In the genomic region with DNA sequence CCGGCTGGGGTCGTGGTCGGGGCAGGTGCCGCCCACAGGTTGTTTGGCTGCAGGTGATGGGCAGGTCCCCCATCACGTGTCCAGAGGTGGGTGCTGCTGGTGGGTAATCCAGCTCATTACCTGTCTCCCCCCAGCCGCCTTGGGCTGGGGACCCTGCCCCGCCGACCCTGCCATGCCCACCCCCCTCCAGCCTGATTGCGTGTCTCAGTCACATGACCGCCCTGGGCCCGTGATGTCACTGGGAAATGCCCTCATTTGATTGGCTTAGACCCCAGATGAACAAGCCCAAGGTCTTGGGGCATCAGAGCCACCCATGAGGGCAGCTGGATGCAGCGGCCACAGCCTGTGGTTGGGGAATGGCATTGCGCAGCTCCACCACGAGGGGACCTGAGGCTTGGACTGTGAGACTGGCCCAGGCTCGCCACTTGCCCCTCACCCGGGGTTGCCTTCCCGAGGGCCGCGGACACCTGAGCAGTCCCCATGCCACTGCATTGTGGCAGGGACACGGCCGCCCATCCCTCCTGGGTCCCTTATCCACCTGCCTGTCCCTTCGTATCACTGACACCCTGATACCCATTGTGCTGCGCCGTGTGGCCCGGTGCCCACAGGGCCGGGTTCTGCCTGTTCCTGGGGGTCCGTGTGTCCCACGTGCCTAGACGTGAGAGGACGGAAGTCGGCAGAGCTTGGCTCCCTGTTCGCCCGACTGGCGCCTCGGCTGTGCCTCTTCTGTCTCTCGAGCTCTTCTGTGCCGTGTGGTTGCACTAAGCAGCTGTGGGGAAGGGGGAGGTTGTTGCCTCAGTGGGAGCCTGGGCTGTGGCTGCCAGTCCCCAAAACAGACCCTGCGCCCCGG, we compare ENCODE assay signal across 12 cellular contexts.
DNase-seq lines count a peak whose midpoint lies in the region; ATAC-seq, FAIRE-seq and TF ChIP-seq lines count a peak whose summit lies in the region.
"Had no signal": no experiment of that assay in that cellular context is flagged by ENCODE, and none has a peak within 500 bp of the region (broad histone marks: within the 10 kb centered on the region; RNA-seq: fewer than 3 reads in every experiment).

No MANE protein-coding gene starts in this region.

- H3K36me3 Mint-ChIP-seq in CD14-positive monocyte, result no peaks in the 10 kb centered on the region
- no peaks in the 10 kb centered on the region for H3K36me3 Mint-ChIP-seq in naive thymus-derived CD8-positive, alpha-beta T cell

- no peak for TF ChIP-seq POLR2A in GM12878 (IDR thresholded peaks at IDR 0.05; ENCODE audit: low read depth, low read length)

- H3K36me3 ChIP-seq in GM12878 (ENCODE audit: control insufficient read depth in 2 of 2, insufficient read depth in 2 of 2, low read length in 1 of 2), result no peaks in the 10 kb centered on the region

- 0 out of 2 replicates have a peak overlapping the region, but pooled peaks have one; percentile 12 for H2AFZ ChIP-seq in GM12878 (ENCODE audit: control insufficient read depth, low read depth, low read length)

- DNase-seq in CD14-positive monocyte (ENCODE audit: low spot score) (peak; percentile 42), GM12878 (ENCODE audit: low read depth, low spot score) (no peak), NCI-H2196 treated with DMSO at 0.1 percent for 48 hours (lab: John Stamatoyannopoulos, UW; ENCODE audit: unreplicated experiment) (no peak), NCI-H2196 (lab: John Stamatoyannopoulos, UW; ENCODE audit: unreplicated experiment) (no peak)
- peak in 2 of 10 donors; percentile 37 to 65 for DNase-seq in naive thymus-derived CD8-positive, alpha-beta T cell
- DNase-seq: cortex of kidney, mammary epithelial cell, NCI-H510A had no signal

- H3K79me2 ChIP-seq in GM12878 (ENCODE audit: control insufficient read depth, insufficient read depth, low read length), result no peaks in the 10 kb centered on the region

- no peak overlapping the region for H3K27ac ChIP-seq in GM12878 (ENCODE audit: control insufficient read depth, insufficient read depth)

- BruUV-seq in GM12878 (replicated peaks; lab: Mats Ljungman, UMichigan), result no TSS peak

- H4K20me1 ChIP-seq in GM12878 (ENCODE audit: control insufficient read depth, insufficient read depth), result no peaks in the 10 kb centered on the region

- H3K4me1 Mint-ChIP-seq in CD14-positive monocyte, result peaks cover 12% of the 10 kb centered on the region
- H3K4me1 Mint-ChIP-seq in naive thymus-derived CD8-positive, alpha-beta T cell, result peaks cover 11 to 30% (median 24%) of the 10 kb centered on the region in 4 donors

- TF ChIP-seq CTCF in CD14-positive monocyte (IDR thresholded peaks at IDR 0.05), result no peak
- no peak for TF ChIP-seq CTCF in GM12878 (IDR thresholded peaks at IDR 0.05 in 2 of 3, conservative IDR thresholded peaks at IDR 0.05 in 1 of 3; ENCODE audit: control insufficient read depth in 2 of 3, extremely low read depth in 1 of 3, insufficient read depth in 1 of 3, low read depth in 3 of 3, low read length in 3 of 3)

- FAIRE-seq in GM12878 (lab: Jason Lieb, UNC), result no peak
- FAIRE-seq: frontal cortex had no signal

- CTCF ChIA-PET in GM12878 (lab: Yijun Ruan, JAX), result interaction anchor here (1.1 kb wide), 1 partner anchor 13 kb away, joined by 4 read pairs; no protein-coding TSS in a partner anchor

- SMC1A ChIA-PET in GM12878 (lab: Charles Lee; ENCODE audit: uncharacterized antibody, unreplicated experiment), result no interaction called here

- peak overlapping the region; percentile 49 to 87 for H3K4me3 Mint-ChIP-seq in CD14-positive monocyte
- peak overlapping the region; percentile 54 to 92 (median 84) for H3K4me3 Mint-ChIP-seq in naive thymus-derived CD8-positive, alpha-beta T cell

- no peak overlapping the region for H3K4me3 ChIP-seq in GM12878

- in situ Hi-C loops in GM12878 (cut with MboI), result no loop called here

- H3K27ac Mint-ChIP-seq in CD14-positive monocyte, result peak overlapping the region in 6 of 7 donors; percentile 1 to 81 (median 70)
- H3K27ac Mint-ChIP-seq in naive thymus-derived CD8-positive, alpha-beta T cell, result peak overlapping the region; percentile 70 to 93 (median 90)

- ATAC-seq in GM12878, result no peak
- ATAC-seq in naive thymus-derived CD8-positive, alpha-beta T cell, result peak; percentile 76 to 82
- no peak for ATAC-seq in HG03095 (IDR thresholded peaks at IDR 0.05; ENCODE audit: unreplicated experiment)
- no peak for ATAC-seq in HG03460 (IDR thresholded peaks at IDR 0.05; ENCODE audit: unreplicated experiment)

- H3K4me2 ChIP-seq in GM12878 (ENCODE audit: control insufficient read depth, insufficient read depth), result peak overlapping the region; percentile 22; the same call in 1 of the 2 replicates

- H3K4me1 ChIP-seq in GM12878 (ENCODE audit: control insufficient read depth, insufficient read depth, low read length), result peaks cover 7% of the 10 kb centered on the region

- TF ChIP-seq EP300 in Ishikawa (IDR thresholded peaks at IDR 0.05; ENCODE audit: borderline replicate concordance), result no peak
- TF ChIP-seq EP300 in GM12878 (IDR thresholded peaks at IDR 0.05; ENCODE audit: borderline replicate concordance in 1 of 2, control insufficient read depth in 1 of 2, low read depth in 2 of 2, low read length in 2 of 2), result no peak

- peaks cover 0 to 7% (median 6%) of the 10 kb centered on the region in 7 donors for H3K9me3 Mint-ChIP-seq in CD14-positive monocyte
- no peaks in the 10 kb centered on the region for H3K9me3 Mint-ChIP-seq in naive thymus-derived CD8-positive, alpha-beta T cell

- WGBS in GM12878 (ENCODE audit: insufficient coverage, insufficient replicate concordance, low lambda C conversion rate, missing lambda C conversion rate), result 42% methylated on average over 37 of the region's 39 CpGs

- H3K27me3 Mint-ChIP-seq in CD14-positive monocyte (ENCODE audit: low read depth in 3 of 3), result peaks cover 10 to 17% (median 15%) of the 10 kb centered on the region in 3 donors
- H3K27me3 Mint-ChIP-seq in naive thymus-derived CD8-positive, alpha-beta T cell, result no peaks in the 10 kb centered on the region

- H3K9ac ChIP-seq in GM12878 (ENCODE audit: control insufficient read depth, insufficient read depth, low read length), result no peak overlapping the region

- TF ChIP-seq RAD21 in Ishikawa (IDR thresholded peaks at IDR 0.05; ENCODE audit: low read depth), result no peak
- TF ChIP-seq RAD21 in GM12878 (IDR thresholded peaks at IDR 0.05; ENCODE audit: insufficient read depth, low read depth, low read length), result no peak

- intact Hi-C loops in CD14-positive monocyte (cut with micrococcal nuclease) (no loop called here), GM12878 (cut with micrococcal nuclease; ENCODE audit: unreplicated experiment) (no loop called here)

- RAD21 ChIA-PET in GM12878 (lab: Charles Lee; ENCODE audit: unreplicated experiment), result no interaction called here

- POLR2A ChIA-PET in GM12878 (lab: Charles Lee), result no interaction called here
- POLR2A ChIA-PET in naive thymus-derived CD8-positive, alpha-beta T cell (lab: Charles Lee), result interaction anchor here (1.6 kb wide), 1 partner anchor 11 kb away, joined by 5 read pairs; no protein-coding TSS in a partner anchor

- H3K9me3 ChIP-seq in GM12878 (replicated peaks; ENCODE audit: control insufficient read depth, insufficient read depth, low read length), result no peaks in the 10 kb centered on the region; the same call in 2 of the 3 replicates

- H3K27me3 ChIP-seq in GM12878 (replicated peaks in 1 of 2; ENCODE audit: control insufficient read depth in 2 of 2, insufficient read depth in 2 of 2, low read length in 1 of 2), result no peaks in the 10 kb centered on the region

TF ChIP-seq in Ishikawa, 13 proteins besides CTCF, POLR2A, EP300 and RAD21:
- TF ChIP-seq TCF12 (IDR thresholded peaks at IDR 0.05; ENCODE audit: low read depth), result no peak
- TF ChIP-seq, protein P1, sequence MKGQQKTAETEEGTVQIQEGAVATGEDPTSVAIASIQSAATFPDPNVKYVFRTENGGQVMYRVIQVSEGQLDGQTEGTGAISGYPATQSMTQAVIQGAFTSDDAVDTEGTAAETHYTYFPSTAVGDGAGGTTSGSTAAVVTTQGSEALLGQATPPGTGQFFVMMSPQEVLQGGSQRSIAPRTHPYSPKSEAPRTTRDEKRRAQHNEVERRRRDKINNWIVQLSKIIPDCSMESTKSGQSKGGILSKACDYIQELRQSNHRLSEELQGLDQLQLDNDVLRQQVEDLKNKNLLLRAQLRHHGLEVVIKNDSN (IDR thresholded peaks at IDR 0.05), result peak; percentile 62

TF ChIP-seq in GM12878, 131 proteins besides CTCF, POLR2A, EP300 and RAD21:
- TF ChIP-seq, protein P1 (IDR thresholded peaks at IDR 0.05; ENCODE audit: borderline replicate concordance, extremely low read length, insufficient read depth, low read depth, low read length), result peak; percentile 18
- TF ChIP-seq STAT1 (conservative IDR thresholded peaks at IDR 0.05), result no peak

Comparison
In these comparisons a context has a peak if more than half of its experiments do, and no peak if none do; other contexts are left out.
1. ATAC-seq: peak in naive thymus-derived CD8-positive, alpha-beta T cell (2 of 2); none in GM12878 (single experiment), HG03095 (single experiment) and HG03460 (single experiment).